18 cellular contexts compared by ENCODE assay signal in genomic region chr3:67946446-67946845, GRCh38.
DNase-seq lines count a peak whose midpoint lies in the region; ATAC-seq and TF ChIP-seq lines count a peak whose summit lies in the region.
"Had no signal": no experiment of that assay in that cellular context is flagged by ENCODE, and none has a peak within 500 bp of the region (broad histone marks: within the 10 kb centered on the region; RNA-seq: fewer than 3 reads in every experiment).

No MANE protein-coding gene starts in this region.

- H3K4me2 ChIP-seq in mesenchymal stem cell (ENCODE audit: low read length, poor library complexity, severe bottlenecking), result no peak overlapping the region
- H3K4me2 ChIP-seq: SK-N-SH had no signal

- H2BK12ac ChIP-seq in mesenchymal stem cell (ENCODE audit: low read length in 2 of 2), result no peak overlapping the region

- H3K27me3 ChIP-seq in mesenchymal stem cell (ENCODE audit: control insufficient read depth in 1 of 2, insufficient read depth in 1 of 2, low read length in 2 of 2) (no peaks in the 10 kb centered on the region), ovary (no peaks in the 10 kb centered on the region)

- H3K23ac ChIP-seq in mesenchymal stem cell (ENCODE audit: low read length in 2 of 2), result no peak overlapping the region

- H2AFZ ChIP-seq in mesenchymal stem cell (ENCODE audit: low read depth, low read length), result no peak overlapping the region

- no peak overlapping the region for H3K4ac ChIP-seq in mesenchymal stem cell (ENCODE audit: low read depth in 1 of 2, low read length in 2 of 2)

- peaks cover 12% of the 10 kb centered on the region for H3K9me3 ChIP-seq in mesenchymal stem cell (ENCODE audit: control insufficient read depth, low read length)
- peaks cover 0 to 3% of the 10 kb centered on the region in 2 donors for H3K9me3 ChIP-seq in ovary

- ATAC-seq in HG03045 (IDR thresholded peaks at IDR 0.05; ENCODE audit: unreplicated experiment), result no peak
- ATAC-seq: K562 had no signal

- TF ChIP-seq CTCF in AG10803 (conservative IDR thresholded peaks at IDR 0.05; ENCODE audit: low read length) (no peak), choroid plexus epithelial cell (conservative IDR thresholded peaks at IDR 0.05; ENCODE audit: low read depth, low read length) (no peak), ovary (IDR thresholded peaks at IDR 0.05) (no peak)

- no peak for TF ChIP-seq EP300 in ovary (IDR thresholded peaks at IDR 0.05)

- H3K14ac ChIP-seq in mesenchymal stem cell (ENCODE audit: low read length in 2 of 2), result no peak overlapping the region

- H3K79me1 ChIP-seq in mesenchymal stem cell (replicated peaks; ENCODE audit: low read length, poor library complexity, severe bottlenecking), result no peaks in the 10 kb centered on the region

- H2AK5ac ChIP-seq in mesenchymal stem cell (ENCODE audit: low read length, severe bottlenecking), result no peak overlapping the region

- no peak overlapping the region for H2BK120ac ChIP-seq in mesenchymal stem cell (ENCODE audit: low read depth, low read length)

- no peak overlapping the region for H2BK15ac ChIP-seq in mesenchymal stem cell (ENCODE audit: low read depth, poor library complexity, severe bottlenecking)

- intact Hi-C loops in ovary (cut with DNase I), result no loop called here

- DNase-seq in AG10803 (ENCODE audit: low read depth) (peak; percentile 1), NCI-H226 (peak; percentile 70), choroid plexus epithelial cell (ENCODE audit: low read depth) (peak; percentile 46), mesenchymal stem cell (peak; percentile 43), HuH-7 (ENCODE audit: low spot score) (no peak), ovary (no peak)
- no peak for DNase-seq in stimulated activated CD4-positive, alpha-beta T cell treated with anti-CD3 and anti-CD28 coated beads, Interleukin-12 subunit alpha, Interleukin-12 subunit beta, amount 100 ng/mL, for 4 hours
- DNase-seq: DMS 273 treated with DMSO at 0.1 percent for 48 hours, HFFc6, MV-4-11, NCI-H1417 treated with DMSO at 0.1 percent for 48 hours, NCI-H2029, NCI-H510A treated with DMSO at 0.1 percent for 48 hours, SHP77, SK-N-SH had no signal

- H3K4me3 ChIP-seq in AG10803 (ENCODE audit: low read length), result no peak overlapping the region
- H3K4me3 ChIP-seq in choroid plexus epithelial cell (ENCODE audit: low read depth, low read length), result no peak overlapping the region
- no peak overlapping the region for H3K4me3 ChIP-seq in mesenchymal stem cell (ENCODE audit: insufficient read depth in 1 of 2, low read depth in 1 of 2, low read length in 2 of 2)
- no peak overlapping the region for H3K4me3 ChIP-seq in ovary
- H3K4me3 ChIP-seq: K562 had no signal

- peaks cover 7% of the 10 kb centered on the region for H3K4me1 ChIP-seq in mesenchymal stem cell (ENCODE audit: control insufficient read depth, insufficient read depth, low read depth, low read length)
- no peaks in the 10 kb centered on the region for H3K4me1 ChIP-seq in ovary (ENCODE audit: insufficient read depth)

- H4K8ac ChIP-seq in mesenchymal stem cell (ENCODE audit: low read length), result no peak overlapping the region

- no peak overlapping the region for H4K91ac ChIP-seq in mesenchymal stem cell (ENCODE audit: low read length)

- H3K9ac ChIP-seq in mesenchymal stem cell (ENCODE audit: low read length), result no peak overlapping the region
- H3K9ac ChIP-seq: SK-N-SH had no signal

- H2BK5ac ChIP-seq in mesenchymal stem cell (ENCODE audit: low read depth, low read length, poor library complexity, severe bottlenecking), result no peak overlapping the region

- no peak for TF ChIP-seq POLR2A in ovary (IDR thresholded peaks at IDR 0.05)

- H3K27ac ChIP-seq in mesenchymal stem cell (ENCODE audit: low read length, poor library complexity, severe bottlenecking) (no peak overlapping the region), ovary (no peak overlapping the region)
- H3K27ac ChIP-seq: C4-2B had no signal

- no peak overlapping the region for H3K18ac ChIP-seq in mesenchymal stem cell (ENCODE audit: low read depth in 1 of 2, low read length in 2 of 2)

- H3K36me3 ChIP-seq in mesenchymal stem cell (ENCODE audit: control insufficient read depth in 1 of 2, insufficient read depth in 2 of 2, low read depth in 1 of 2, low read length in 2 of 2), result no peaks in the 10 kb centered on the region
- H3K36me3 ChIP-seq in ovary, result no peaks in the 10 kb centered on the region

Comparison
In these comparisons a context has a peak if more than half of its experiments do, and no peak if none do; other contexts are left out.
1. DNase-seq: peak in AG10803 (single experiment), NCI-H226 (single experiment), choroid plexus epithelial cell (single experiment) and mesenchymal stem cell (single experiment); none in stimulated activated CD4-positive, alpha-beta T cell treated with anti-CD3 and anti-CD28 coated beads, Interleukin-12 subunit alpha, Interleukin-12 subunit beta, amount 100 ng/mL, for 4 hours (single experiment), HuH-7 (single experiment) and ovary (0 of 5).